In the genomic region with DNA sequence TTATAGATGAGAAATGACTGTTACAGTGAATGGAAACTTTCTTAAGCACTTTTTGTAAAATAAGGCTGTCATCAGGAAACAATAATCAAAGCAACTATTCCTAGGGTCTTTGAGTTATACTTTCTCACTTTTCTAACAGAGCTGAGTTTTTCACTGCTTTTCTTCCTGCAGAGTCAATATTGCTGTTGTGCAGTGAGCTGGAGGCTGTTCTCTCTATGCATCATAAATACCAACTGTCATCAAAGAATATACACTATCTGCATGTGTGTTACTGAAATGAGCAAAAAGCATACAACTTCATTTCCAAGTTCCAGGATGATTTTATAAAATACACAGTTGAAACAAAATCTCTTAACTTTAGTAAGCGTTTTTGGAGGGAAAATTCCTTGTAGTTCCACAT, we compare ENCODE assay signal across 27 cellular contexts.
A peak's percentile ranks its signal among the peaks of the same experiment; 100 is the strongest.
DNase-seq lines count a peak whose midpoint lies in the region; ATAC-seq and TF ChIP-seq lines count a peak whose summit lies in the region.
"Had no signal": no experiment of that assay in that cellular context is flagged by ENCODE, and none has a peak within 500 bp of the region (broad histone marks: within the 10 kb centered on the region; RNA-seq: fewer than 3 reads in every experiment).

No MANE protein-coding gene starts in this region.

- peak; percentile 72 for ATAC-seq in mucosa of descending colon

- H3K4me3 ChIP-seq in choroid plexus epithelial cell (ENCODE audit: low read depth, low read length) (no peak overlapping the region), mucosa of descending colon (no peak overlapping the region), testis (no peak overlapping the region)
- H3K4me3 ChIP-seq: Peyer's patch had no signal

- H3K4me1 ChIP-seq in mucosa of descending colon (ENCODE audit: low read depth) (no peaks in the 10 kb centered on the region), testis (peaks cover 16% of the 10 kb centered on the region)
- H3K4me1 ChIP-seq: BE2C had no signal

- intact Hi-C loops in mucosa of descending colon (cut with DNase I, micrococcal nuclease) (no loop called here), testis (cut with DNase I; ENCODE audit: low total_unique reads) (no loop called here)

- H3K27me3 ChIP-seq in testis, result no peaks in the 10 kb centered on the region
- H3K27me3 ChIP-seq: Peyer's patch had no signal

- H3K36me3 ChIP-seq in mucosa of descending colon (ENCODE audit: low read depth) (no peaks in the 10 kb centered on the region), testis (ENCODE audit: low read depth, missing control alignments) (no peaks in the 10 kb centered on the region)
- H3K36me3 ChIP-seq: BE2C, Peyer's patch had no signal

- DNase-seq in NOMO-1 treated with DMSO at 0.1 percent for 48 hours (lab: John Stamatoyannopoulos, UW; ENCODE audit: unreplicated experiment), result peak; percentile 12
- DNase-seq in NOMO-1 treated with dmso at 0.1 percent for 144 hours (lab: John Stamatoyannopoulos, UW; ENCODE audit: unreplicated experiment), result no peak
- DNase-seq in choroid plexus epithelial cell (ENCODE audit: low read depth), result peak; percentile 72
- DNase-seq in iris pigment epithelial cell (ENCODE audit: low read depth), result peak; percentile 6
- no peak for DNase-seq in mucosa of descending colon
- no peak for DNase-seq in testis
- DNase-seq in hypothalamus (lab: John Stamatoyannopoulos, UW), result no peak
- DNase-seq in GM19238 (ENCODE audit: insufficient read length, low spot score), result no peak
- DNase-seq: 8988T; ACHN; BE2C; CD8-positive, alpha-beta memory T cell; DMS 273 treated with DMSO at 0.1 percent for 48 hours; DMS79 treated with DMSO at 0.1 percent for 48 hours; H7; KBM-7; NCI-H1048; NCI-H1417 treated with DMSO at 0.1 percent for 48 hours; NCI-H1694 treated with DMSO at 0.1 percent for 48 hours; NCI-H2081; NCI-H2171; NCI-H226; NCI-H510A; NCI-H69; OCI-M1; Peyer's patch; SHP77 treated with DMSO at 0.1 percent for 48 hours had no signal

- TF ChIP-seq POLR2A in testis (IDR thresholded peaks at IDR 0.05), result no peak

- H3K9me3 ChIP-seq in mucosa of descending colon (no peaks in the 10 kb centered on the region), testis (no peaks in the 10 kb centered on the region)
- H3K9me3 ChIP-seq: BE2C, Peyer's patch had no signal

- WGBS in testis, 2 donors, result 69 to 78% methylated on average over 1 of the region's 1 CpG

- no peak for TF ChIP-seq CTCF in choroid plexus epithelial cell (conservative IDR thresholded peaks at IDR 0.05; ENCODE audit: low read depth, low read length)
- no peak for TF ChIP-seq CTCF in mucosa of descending colon (IDR thresholded peaks at IDR 0.05)
- no peak for TF ChIP-seq CTCF in testis (IDR thresholded peaks at IDR 0.05)

- H3K27ac ChIP-seq in testis, result no peak overlapping the region
- H3K27ac ChIP-seq: Peyer's patch had no signal

Comparison
In these comparisons a context has a peak if more than half of its experiments do, and no peak if none do; other contexts are left out.
1. DNase-seq: peak in NOMO-1 treated with DMSO at 0.1 percent for 48 hours (single experiment), choroid plexus epithelial cell (single experiment) and iris pigment epithelial cell (single experiment); none in NOMO-1 treated with dmso at 0.1 percent for 144 hours (single experiment), mucosa of descending colon (0 of 3), testis (single experiment), hypothalamus (0 of 51) and GM19238 (single experiment).